17 cellular contexts compared by ENCODE assay signal in genomic region chr3:48248095-48248863, GRCh38. TPM values are rescaled to one million over a fixed set of nuclear protein-coding genes. Genes with fewer than 3 reads are reported as not detected.
DNase-seq lines count a peak whose midpoint lies in the region; ATAC-seq and TF ChIP-seq lines count a peak whose summit lies in the region.
"Had no signal": no experiment of that assay in that cellular context is flagged by ENCODE, and none has a peak within 500 bp of the region (broad histone marks: within the 10 kb centered on the region; RNA-seq: fewer than 3 reads in every experiment).

No MANE protein-coding gene starts in this region.

- no peaks in the 10 kb centered on the region for H3K9me3 Mint-ChIP-seq in activated CD8-positive, alpha-beta T cell treated with anti-CD3 and anti-CD28 coated beads, Interleukin-2, amount 10 ng/mL, durations not matched to agents 7 days and 5 days (ENCODE audit: insufficient read depth)
- H3K9me3 Mint-ChIP-seq: effector memory CD8-positive, alpha-beta T cell had no signal

- CTCF ChIA-PET in activated CD8-positive, alpha-beta T cell treated with anti-CD3 and anti-CD28 coated beads, Interleukin-2, amount 10 ng/mL, durations not matched to agents 7 days and 5 days (lab: Charles Lee) = interaction anchor here (1.0 to 4.5 kb wide), 4 partner anchors 21 to 188 kb away, joined by 3 to 27 read pairs (median 4); no protein-coding TSS in a partner anchor

- H3K27ac Mint-ChIP-seq in activated CD8-positive, alpha-beta T cell treated with anti-CD3 and anti-CD28 coated beads, Interleukin-2, amount 10 ng/mL, durations not matched to agents 7 days and 5 days = peak overlapping the region; percentile 55
- H3K27ac Mint-ChIP-seq: T-helper 17 cell had no signal

- DNase-seq in AG09309 (ENCODE audit: low read depth) = peak; percentile 28
- peak; percentile 52 for DNase-seq in EH (ENCODE audit: low read depth)
- no peak for DNase-seq in activated CD8-positive, alpha-beta T cell treated with anti-CD3 and anti-CD28 coated beads, Interleukin-2, amount 10 ng/mL, durations not matched to agents 7 days and 5 days
- peak; percentile 18 for DNase-seq in iris pigment epithelial cell (ENCODE audit: low read depth)
- no peak for DNase-seq in islet precursor cell
- DNase-seq in Ammon's horn (ENCODE audit: low spot score) = no peak
- DNase-seq: effector memory CD8-positive, alpha-beta T cell; glutamatergic neuron; kidney; NCI-H1694 treated with DMSO at 0.1 percent for 48 hours; NCI-H524; pancreas; T-helper 17 cell had no signal

- no peak for ATAC-seq in activated CD8-positive, alpha-beta T cell treated with anti-CD3 and anti-CD28 coated beads, Interleukin-2, amount 10 ng/mL, durations not matched to agents 7 days and 5 days
- no peak for ATAC-seq in HG02798 (IDR thresholded peaks at IDR 0.05; ENCODE audit: poor library complexity, unreplicated experiment)
- ATAC-seq: effector memory CD8-positive, alpha-beta T cell; T-helper 17 cell had no signal

- POLR2A ChIA-PET in activated CD8-positive, alpha-beta T cell treated with anti-CD3 and anti-CD28 coated beads, Interleukin-2, amount 10 ng/mL, durations not matched to agents 7 days and 5 days (lab: Charles Lee) = interaction anchor here (0.5 to 1.2 kb wide), 3 partner anchors 11 to 856 kb away, joined by 3 to 5 read pairs (median 3); no protein-coding TSS in a partner anchor

- no peaks in the 10 kb centered on the region for H3K27me3 Mint-ChIP-seq in activated CD8-positive, alpha-beta T cell treated with anti-CD3 and anti-CD28 coated beads, Interleukin-2, amount 10 ng/mL, durations not matched to agents 7 days and 5 days (ENCODE audit: low read depth)
- H3K27me3 Mint-ChIP-seq: effector memory CD8-positive, alpha-beta T cell; T-helper 17 cell had no signal

- no peak overlapping the region for H3K4me3 ChIP-seq in AG09309 (ENCODE audit: control insufficient read depth, low read depth, low read length)
- H3K4me3 ChIP-seq: pancreas, suprapubic skin had no signal

- H3K36me3 Mint-ChIP-seq in activated CD8-positive, alpha-beta T cell treated with anti-CD3 and anti-CD28 coated beads, Interleukin-2, amount 10 ng/mL, durations not matched to agents 7 days and 5 days (ENCODE audit: low read depth) = peaks cover 47% of the 10 kb centered on the region

- peaks cover 37% of the 10 kb centered on the region for H3K4me1 Mint-ChIP-seq in activated CD8-positive, alpha-beta T cell treated with anti-CD3 and anti-CD28 coated beads, Interleukin-2, amount 10 ng/mL, durations not matched to agents 7 days and 5 days (ENCODE audit: low read depth)

- H3K4me3 Mint-ChIP-seq in activated CD8-positive, alpha-beta T cell treated with anti-CD3 and anti-CD28 coated beads, Interleukin-2, amount 10 ng/mL, durations not matched to agents 7 days and 5 days = no peak overlapping the region
- H3K4me3 Mint-ChIP-seq: effector memory CD8-positive, alpha-beta T cell; T-helper 17 cell had no signal

- TF ChIP-seq CTCF in AG09309 (IDR thresholded peaks at IDR 0.05; ENCODE audit: control insufficient read depth, insufficient read depth, low read depth, low read length, missing control alignments) = no peak

RNA-seq across cellular contexts. Expression of gene ZNF589, which starts 7.4 kb away (rescaled TPM):
- 10 to 100 TPM; 29.7 to 30.3 TPM for total RNA-seq in activated CD8-positive, alpha-beta T cell treated with anti-CD3 and anti-CD28 coated beads, Interleukin-2, amount 10 ng/mL, durations not matched to agents 7 days and 5 days

RNA-seq across cellular contexts. Expression of gene CAMP, which starts 25.0 kb away (rescaled TPM):
- not detected for total RNA-seq in activated CD8-positive, alpha-beta T cell treated with anti-CD3 and anti-CD28 coated beads, Interleukin-2, amount 10 ng/mL, durations not matched to agents 7 days and 5 days
- total RNA-seq: kidney, mononuclear cell, pancreas, RPMI7951, suprapubic skin, T-helper 17 cell had no signal

RNA-seq across cellular contexts. Expression of gene NME6, which starts 52.9 kb away (rescaled TPM):
- total RNA-seq in activated CD8-positive, alpha-beta T cell treated with anti-CD3 and anti-CD28 coated beads, Interleukin-2, amount 10 ng/mL, durations not matched to agents 7 days and 5 days = 10 to 100 TPM; 34.1 to 37.7 TPM

Comparison
In these comparisons a context has a peak if more than half of its experiments do, and no peak if none do; other contexts are left out.
1. DNase-seq: peak in AG09309 (single experiment), EH (single experiment) and iris pigment epithelial cell (single experiment); none in activated CD8-positive, alpha-beta T cell treated with anti-CD3 and anti-CD28 coated beads, Interleukin-2, amount 10 ng/mL, durations not matched to agents 7 days and 5 days (single experiment), islet precursor cell (single experiment) and Ammon's horn (single experiment).